ENCODE assay signal across 1 cellular context in genomic region chr20:49675368-49676151, GRCh38.
TF ChIP-seq lines count a peak whose summit lies in the region.

No MANE protein-coding gene starts in this region.

TF ChIP-seq in HEK293, 187 proteins besides CTCF, POLR2A, EP300 and RAD21 (continued from another document):
- TF ChIP-seq ZBTB11 (tag by site-specific recombination; conservative IDR thresholded peaks at IDR 0.05; ENCODE audit: low read depth) (no peak), ZNF112 (tag by site-specific recombination; IDR thresholded peaks at IDR 0.05) (no peak), SP2 (tag by site-specific recombination; IDR thresholded peaks at IDR 0.05) (no peak), ZNF266 (tag by site-specific recombination; IDR thresholded peaks at IDR 0.05; ENCODE audit: low read depth) (no peak), KLF10 (tag by site-specific recombination; IDR thresholded peaks at IDR 0.05) (no peak), ZFP37 (tag by site-specific recombination; IDR thresholded peaks at IDR 0.05) (no peak)
- TF ChIP-seq, protein P1, sequence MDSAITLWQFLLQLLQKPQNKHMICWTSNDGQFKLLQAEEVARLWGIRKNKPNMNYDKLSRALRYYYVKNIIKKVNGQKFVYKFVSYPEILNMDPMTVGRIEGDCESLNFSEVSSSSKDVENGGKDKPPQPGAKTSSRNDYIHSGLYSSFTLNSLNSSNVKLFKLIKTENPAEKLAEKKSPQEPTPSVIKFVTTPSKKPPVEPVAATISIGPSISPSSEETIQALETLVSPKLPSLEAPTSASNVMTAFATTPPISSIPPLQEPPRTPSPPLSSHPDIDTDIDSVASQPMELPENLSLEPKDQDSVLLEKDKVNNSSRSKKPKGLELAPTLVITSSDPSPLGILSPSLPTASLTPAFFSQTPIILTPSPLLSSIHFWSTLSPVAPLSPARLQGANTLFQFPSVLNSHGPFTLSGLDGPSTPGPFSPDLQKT (IDR thresholded peaks at IDR 0.05; ENCODE audit: borderline replicate concordance, low read depth, low read length), result no peak
